Comparison of ENCODE assay signal across 2 cellular contexts in genomic region chr14:74569826-74570591, GRCh38.
TF ChIP-seq lines count a peak whose summit lies in the region.

No MANE protein-coding gene starts in this region.

TF ChIP-seq in IMR-90, 13 proteins besides CTCF, POLR2A, EP300 and RAD21:
- TF ChIP-seq ELK1 (IDR thresholded peaks at IDR 0.05; ENCODE audit: borderline replicate concordance, low read depth, low read length) (no peak), NFE2L2 (IDR thresholded peaks at IDR 0.05; ENCODE audit: low read depth, low read length) (no peak), RFX5 (IDR thresholded peaks at IDR 0.05; ENCODE audit: low read depth, low read length) (no peak), FOS (IDR thresholded peaks at IDR 0.05; ENCODE audit: low read depth, low read length) (no peak), RCOR1 (IDR thresholded peaks at IDR 0.05; ENCODE audit: insufficient replicate concordance, low read length) (no peak), SMC3 (IDR thresholded peaks at IDR 0.05; ENCODE audit: low read depth, low read length) (no peak)

TF ChIP-seq in endothelial cell of umbilical vein, 7 proteins besides CTCF, POLR2A, EP300 and RAD21:
- no peak for TF ChIP-seq EZH2 (IDR thresholded peaks at IDR 0.05; ENCODE audit: borderline replicate concordance, low read depth, low read length, severe bottlenecking)
- TF ChIP-seq JUN (IDR thresholded peaks at IDR 0.05; ENCODE audit: borderline replicate concordance, insufficient read depth, insufficient read length, low read depth) = no peak
- no peak for TF ChIP-seq MYC (IDR thresholded peaks at IDR 0.05; ENCODE audit: low read depth, low read length)
- TF ChIP-seq, protein P1, sequence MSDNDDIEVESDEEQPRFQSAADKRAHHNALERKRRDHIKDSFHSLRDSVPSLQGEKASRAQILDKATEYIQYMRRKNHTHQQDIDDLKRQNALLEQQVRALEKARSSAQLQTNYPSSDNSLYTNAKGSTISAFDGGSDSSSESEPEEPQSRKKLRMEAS (IDR thresholded peaks at IDR 0.05; ENCODE audit: insufficient read depth, insufficient read length) = no peak
- TF ChIP-seq FOS (IDR thresholded peaks at IDR 0.05; ENCODE audit: borderline replicate concordance, insufficient read depth, low read length) = no peak
- TF ChIP-seq POLR2AphosphoS5 (IDR thresholded peaks at IDR 0.05; ENCODE audit: insufficient read depth, low read depth, low read length) = no peak
- no peak for TF ChIP-seq GATA2 (IDR thresholded peaks at IDR 0.05; ENCODE audit: insufficient read depth, insufficient read length, low read depth, low read length)
